9 cellular contexts compared by ENCODE assay signal in genomic region chr1:156095906-156096508, GRCh38. TPM values are rescaled to one million over a fixed set of nuclear protein-coding genes. Genes with fewer than 3 reads are reported as not detected.
DNase-seq lines count a peak whose midpoint lies in the region; ATAC-seq, FAIRE-seq and TF ChIP-seq lines count a peak whose summit lies in the region.
"Had no signal": no experiment of that assay in that cellular context is flagged by ENCODE, and none has a peak within 500 bp of the region (broad histone marks: within the 10 kb centered on the region; RNA-seq: fewer than 3 reads in every experiment).

No MANE protein-coding gene starts in this region.

- FAIRE-seq in H1 (lab: Jason Lieb, UNC): no peak
- FAIRE-seq: endometrium had no signal

- no peak overlapping the region for H2BK20ac ChIP-seq in H1 (ENCODE audit: low read length)

- H2AFZ ChIP-seq in H1 (ENCODE audit: low read length): no peak overlapping the region

- POLR2A ChIA-PET in GM10248 (lab: Yijun Ruan, JAX) (interaction anchor here (0.6 to 13.4 kb wide), 3 partner anchors 10 to 38 kb away, joined by 5 to 266 read pairs (median 7); partner anchors contain the start of gene LMNA), H1 (lab: Charles Lee; ENCODE audit: partially characterized antibody) (interaction anchor here (0.7 to 29.6 kb wide), 10 partner anchors 11 to 187 kb away, joined by 3 to 763 read pairs (median 4); partner anchors contain the start of genes LMNA, MEX3A, PMF1 and SMG5)

- no peak overlapping the region for H2AK5ac ChIP-seq in H1 (ENCODE audit: low read depth, low read length)

- CTCF ChIA-PET in GM10248 (lab: Yijun Ruan, JAX): interaction anchor here (0.8 to 29.1 kb wide), 28 partner anchors 9 to 350 kb away, joined by 3 to 1172 read pairs (median 4); partner anchors contain the start of genes CCT3, LMNA, MEX3A and PMF1
- CTCF ChIA-PET in H1 (lab: Charles Lee; ENCODE audit: partially characterized antibody): interaction anchor here (0.6 to 29.5 kb wide), 37 partner anchors 9 to 290 kb away, joined by 3 to 1994 read pairs (median 4); partner anchors contain the start of genes LMNA, MEX3A, PAQR6 and PMF1

- no peaks in the 10 kb centered on the region for H3K9me3 Mint-ChIP-seq in progenitor cell of endocrine pancreas (ENCODE audit: low read depth)

- no peaks in the 10 kb centered on the region for H3K27me3 ChIP-seq in H1 (replicated peaks in 1 of 4; ENCODE audit: control insufficient read depth in 3 of 4, extremely low read depth in 1 of 4, insufficient read depth in 3 of 4, low read length in 3 of 4)

- no peak overlapping the region for H3K4me3 ChIP-seq in H1 (ENCODE audit: extremely low read depth in 1 of 4, insufficient read depth in 2 of 4, low read depth in 3 of 4, low read length in 4 of 4)

- no peaks in the 10 kb centered on the region for H3K23me2 ChIP-seq in H1 (ENCODE audit: low read depth, low read length)

- peaks cover 11% of the 10 kb centered on the region for H3K4me1 Mint-ChIP-seq in progenitor cell of endocrine pancreas (ENCODE audit: low read depth)

- 0 out of 2 replicates have a peak overlapping the region, but pooled peaks have one; percentile 10 for H2BK15ac ChIP-seq in H1 (ENCODE audit: low read length)

- no peaks in the 10 kb centered on the region for H3K9me3 ChIP-seq in H1 (ENCODE audit: insufficient read depth in 2 of 2, low read depth in 1 of 2, low read length in 1 of 2)

- H3K27ac ChIP-seq in H1 (ENCODE audit: low read depth, low read length): no peak overlapping the region

- H4K5ac ChIP-seq in H1 (ENCODE audit: insufficient read length, low read depth, low read length): no peak overlapping the region

- no peak overlapping the region for H3K4ac ChIP-seq in H1 (replicated peaks; ENCODE audit: insufficient read length, low read depth, low read length)

- H4K8ac ChIP-seq in H1 (ENCODE audit: extremely low read depth, insufficient read depth, low read length): no peak overlapping the region

- H3K14ac ChIP-seq in H1 (ENCODE audit: insufficient read length): no peak overlapping the region

- H2BK120ac ChIP-seq in H1 (replicated peaks; ENCODE audit: low read depth, low read length): no peak overlapping the region

- peaks cover 0 to 10% (median 3%) of the 10 kb centered on the region in 4 experiments; a peak in 3 of 7 replicates for H3K4me1 ChIP-seq in H1 (replicated peaks in 1 of 4; ENCODE audit: control insufficient read depth in 3 of 4, insufficient read depth in 4 of 4, low read length in 3 of 4)

- WGBS in H1 (ENCODE audit: extremely low coverage in 1 of 2, insufficient coverage in 1 of 2, insufficient read length in 1 of 2, insufficient replicate concordance in 2 of 2, low coverage in 1 of 2, low lambda C conversion rate in 2 of 2, missing lambda C conversion rate in 1 of 2), 2 experiments: 92% methylated on average over 3 of the region's 3 CpGs; no CpG with 5 or more reads in 1 of the 2 experiments

- H3K36me3 ChIP-seq in H1 (ENCODE audit: control insufficient read depth in 2 of 4, insufficient read depth in 4 of 4, low read length in 3 of 4): peaks cover 0 to 4% (median under 1%) of the 10 kb centered on the region in 4 experiments; a peak in 2 of 8 replicates

- no peak overlapping the region for H4K91ac ChIP-seq in H1 (replicated peaks; ENCODE audit: insufficient read length, low read length)

- no peak for TF ChIP-seq POLR2A in H1 (IDR thresholded peaks at IDR 0.05; ENCODE audit: control extremely low read depth in 1 of 2, low read depth in 2 of 2, low read length in 2 of 2)

- H3K56ac ChIP-seq in H1 (replicated peaks; ENCODE audit: insufficient read length, low read depth, low read length): no peak overlapping the region

- ATAC-seq in GM21515 (IDR thresholded peaks at IDR 0.05; ENCODE audit: unreplicated experiment) (no peak), HG02759 (IDR thresholded peaks at IDR 0.05; ENCODE audit: unreplicated experiment) (no peak), GM19397 (IDR thresholded peaks at IDR 0.05; ENCODE audit: unreplicated experiment) (no peak), HG02763 (IDR thresholded peaks at IDR 0.05; ENCODE audit: unreplicated experiment) (no peak)

- H3K79me2 ChIP-seq in H1 (ENCODE audit: control insufficient read depth in 1 of 2, insufficient read depth in 2 of 2, low read length in 2 of 2): peaks cover 0 to 5% of the 10 kb centered on the region in 2 experiments; a peak in 1 of 4 replicates

- H3K36me3 Mint-ChIP-seq in progenitor cell of endocrine pancreas (ENCODE audit: insufficient read depth): peaks cover 14% of the 10 kb centered on the region

- no peak overlapping the region for H3K4me3 Mint-ChIP-seq in progenitor cell of endocrine pancreas (ENCODE audit: low read depth)

- H3K27me3 Mint-ChIP-seq in progenitor cell of endocrine pancreas: no peaks in the 10 kb centered on the region

- no peak overlapping the region for H3K23ac ChIP-seq in H1 (ENCODE audit: insufficient read length)

- DNase-seq in GM10248 (ENCODE audit: extremely low spot score) (no peak), NCI-H526 treated with DMSO at 0.1 percent for 48 hours (lab: John Stamatoyannopoulos, UW) (peak; percentile 78), H1 (ENCODE audit: low read depth in 1 of 2, low spot score in 2 of 2) (no peak), progenitor cell of endocrine pancreas (ENCODE audit: low spot score, unreplicated experiment) (no peak)

- no peak overlapping the region for H3K4me2 ChIP-seq in H1 (ENCODE audit: insufficient read depth in 1 of 2, low read depth in 2 of 2, low read length in 2 of 2)

- no peaks in the 10 kb centered on the region for H3K79me1 ChIP-seq in H1 (ENCODE audit: low read depth, low read length)

- peak overlapping the region; percentile 22; the same call in 1 of the 2 replicates for H2BK12ac ChIP-seq in H1 (ENCODE audit: low read depth, low read length)

- peak overlapping the region; percentile 87 for H3K27ac Mint-ChIP-seq in progenitor cell of endocrine pancreas

- TF ChIP-seq CTCF in GM10248 (IDR thresholded peaks at IDR 0.05; ENCODE audit: control extremely low read depth, extremely low read depth, low read depth, missing control alignments) (peak; percentile 3), H1 (IDR thresholded peaks at IDR 0.05; ENCODE audit: control extremely low read depth in 1 of 3, insufficient read depth in 1 of 3, low read depth in 1 of 3, low read length in 3 of 3) (no peak), progenitor cell of endocrine pancreas (IDR thresholded peaks at IDR 0.05; ENCODE audit: unreplicated experiment) (no peak)

- H3K18ac ChIP-seq in H1 (ENCODE audit: extremely low read depth, low read length): no peak overlapping the region

- TF ChIP-seq EP300 in H1 (IDR thresholded peaks at IDR 0.05; ENCODE audit: borderline replicate concordance in 1 of 2, low read depth in 2 of 2, low read length in 2 of 2): no peak

- H4K20me1 ChIP-seq in H1 (replicated peaks in 1 of 2; ENCODE audit: control insufficient read depth in 1 of 2, insufficient read depth in 2 of 2, low read length in 2 of 2): peaks cover 2 to 11% of the 10 kb centered on the region in 2 experiments

- no peak overlapping the region for H2BK5ac ChIP-seq in H1 (ENCODE audit: low read depth, low read length)

- H3K9ac ChIP-seq in H1 (replicated peaks in 1 of 4; ENCODE audit: extremely low read depth in 1 of 4, low read depth in 3 of 4, low read length in 3 of 4): no peak overlapping the region

- TF ChIP-seq RAD21 in H1 (IDR thresholded peaks at IDR 0.05 in 1 of 2, conservative IDR thresholded peaks at IDR 0.05 in 1 of 2; ENCODE audit: low read depth in 2 of 2, low read length in 2 of 2): no peak

RNA-seq across cellular contexts. Expression of gene MEX3A, which starts 13.7 kb away (rescaled TPM):
- total RNA-seq in H1 (2021; fragmentation: NEBNext Ultra II Directional; extraction: Animal tissue kit (Norgen Biotek cat#: 25700)): 52.4 and 54.7 TPM in 2 replicates
- 34.1 and 43.5 TPM in 2 replicates for polyA plus RNA-seq in H1 (2011; rRNA removed)
- 30.7 TPM for polyA plus RNA-seq in H1 (2011; cell fraction: cytosol; rRNA removed)
- polyA plus RNA-seq in H1 (2011; cell fraction: nucleus; rRNA removed): 122 TPM
- polyA plus RNA-seq in H1 (2012, experiment 1 of 2): 42.2 to 51.4 TPM (median 46.7 TPM) in 4 replicates
- 37.7 TPM for polyA plus RNA-seq in H1 (2012, experiment 2 of 2)
- 50.4 TPM for polyA plus RNA-seq in H1 (2013, experiment 1 of 2)
- polyA plus RNA-seq in H1 (2013, experiment 2 of 2): 45.1 TPM
- 43.0 and 47.3 TPM in 2 replicates for polyA minus RNA-seq in H1 (2011; rRNA and poly(A)+ RNA removed)
- 55.2 TPM for polyA minus RNA-seq in H1 (2011; cell fraction: cytosol; rRNA and poly(A)+ RNA removed)
- 107 TPM for polyA minus RNA-seq in H1 (2011; cell fraction: nucleus; rRNA and poly(A)+ RNA removed)
- total RNA-seq in progenitor cell of endocrine pancreas: 112 and 113 TPM in 2 replicates

RNA-seq across cellular contexts. Expression of gene LMNA, which starts 18.5 kb away (rescaled TPM):
- total RNA-seq in H1 (2021; fragmentation: NEBNext Ultra II Directional; extraction: Animal tissue kit (Norgen Biotek cat#: 25700)): 46.8 and 48.0 TPM in 2 replicates
- 25.8 and 38.3 TPM in 2 replicates for polyA plus RNA-seq in H1 (2011; rRNA removed)
- 33.6 TPM for polyA plus RNA-seq in H1 (2011; cell fraction: cytosol; rRNA removed)
- 78.1 TPM for polyA plus RNA-seq in H1 (2011; cell fraction: nucleus; rRNA removed)
- 36.7 to 43.4 TPM (median 39.1 TPM) in 4 replicates for polyA plus RNA-seq in H1 (2012, experiment 1 of 2)
- 56.7 TPM for polyA plus RNA-seq in H1 (2012, experiment 2 of 2)
- 34.7 TPM for polyA plus RNA-seq in H1 (2013, experiment 1 of 2)
- polyA plus RNA-seq in H1 (2013, experiment 2 of 2): 32.6 TPM
- 15.1 and 20.9 TPM in 2 replicates for polyA minus RNA-seq in H1 (2011; rRNA and poly(A)+ RNA removed)
- polyA minus RNA-seq in H1 (2011; cell fraction: cytosol; rRNA and poly(A)+ RNA removed): 33.7 TPM
- 28.1 TPM for polyA minus RNA-seq in H1 (2011; cell fraction: nucleus; rRNA and poly(A)+ RNA removed)
- total RNA-seq in progenitor cell of endocrine pancreas: 83.5 and 92.7 TPM in 2 replicates

RNA-seq across cellular contexts. Expression of gene RAB25, which starts 35.0 kb away (rescaled TPM):
- 34.8 and 38.5 TPM in 2 replicates for total RNA-seq in H1 (2021; fragmentation: NEBNext Ultra II Directional; extraction: Animal tissue kit (Norgen Biotek cat#: 25700))
- polyA plus RNA-seq in H1 (2011; rRNA removed): 98.2 and 117 TPM in 2 replicates
- 110 TPM for polyA plus RNA-seq in H1 (2011; cell fraction: cytosol; rRNA removed)
- 61.3 TPM for polyA plus RNA-seq in H1 (2011; cell fraction: nucleus; rRNA removed)
- 66.9 to 78.3 TPM (median 74.1 TPM) in 4 replicates for polyA plus RNA-seq in H1 (2012, experiment 1 of 2)
- 91.5 TPM for polyA plus RNA-seq in H1 (2012, experiment 2 of 2)
- 48.0 TPM for polyA plus RNA-seq in H1 (2013, experiment 1 of 2)
- 50.7 TPM for polyA plus RNA-seq in H1 (2013, experiment 2 of 2)
- 50.6 and 52.5 TPM in 2 replicates for polyA minus RNA-seq in H1 (2011; rRNA and poly(A)+ RNA removed)
- polyA minus RNA-seq in H1 (2011; cell fraction: cytosol; rRNA and poly(A)+ RNA removed): 24.8 TPM
- 19.2 TPM for polyA minus RNA-seq in H1 (2011; cell fraction: nucleus; rRNA and poly(A)+ RNA removed)
- 93.8 and 99.1 TPM in 2 replicates for total RNA-seq in progenitor cell of endocrine pancreas

RNA-seq across cellular contexts. Expression of gene LAMTOR2, which starts 41.4 kb away (rescaled TPM):
- 50.5 and 54.7 TPM in 2 replicates for total RNA-seq in H1 (2021; fragmentation: NEBNext Ultra II Directional; extraction: Animal tissue kit (Norgen Biotek cat#: 25700))
- 122 and 131 TPM in 2 replicates for polyA plus RNA-seq in H1 (2011; rRNA removed)
- 109 TPM for polyA plus RNA-seq in H1 (2011; cell fraction: cytosol; rRNA removed)
- polyA plus RNA-seq in H1 (2011; cell fraction: nucleus; rRNA removed): 74.9 TPM
- 77.2 to 105 TPM (median 92.7 TPM) in 4 replicates for polyA plus RNA-seq in H1 (2012, experiment 1 of 2)
- polyA plus RNA-seq in H1 (2012, experiment 2 of 2): 70.5 TPM
- 63.5 TPM for polyA plus RNA-seq in H1 (2013, experiment 1 of 2)
- polyA plus RNA-seq in H1 (2013, experiment 2 of 2): 69.2 TPM
- 18.2 and 23.3 TPM in 2 replicates for polyA minus RNA-seq in H1 (2011; rRNA and poly(A)+ RNA removed)
- polyA minus RNA-seq in H1 (2011; cell fraction: cytosol; rRNA and poly(A)+ RNA removed): 14.1 TPM
- polyA minus RNA-seq in H1 (2011; cell fraction: nucleus; rRNA and poly(A)+ RNA removed): 22.4 TPM
- 61.0 and 63.0 TPM in 2 replicates for total RNA-seq in progenitor cell of endocrine pancreas

RNA-seq across cellular contexts. Expression of gene UBQLN4, which starts 42.4 kb away (rescaled TPM):
- 37.7 and 39.8 TPM in 2 replicates for total RNA-seq in H1 (2021; fragmentation: NEBNext Ultra II Directional; extraction: Animal tissue kit (Norgen Biotek cat#: 25700))
- polyA plus RNA-seq in H1 (2011; rRNA removed): 47.8 and 52.0 TPM in 2 replicates
- 40.8 TPM for polyA plus RNA-seq in H1 (2011; cell fraction: cytosol; rRNA removed)
- polyA plus RNA-seq in H1 (2011; cell fraction: nucleus; rRNA removed): 76.1 TPM
- polyA plus RNA-seq in H1 (2012, experiment 1 of 2): 42.4 to 49.0 TPM (median 44.7 TPM) in 4 replicates
- polyA plus RNA-seq in H1 (2012, experiment 2 of 2): 40.6 TPM
- 26.1 TPM for polyA plus RNA-seq in H1 (2013, experiment 1 of 2)
- 26.7 TPM for polyA plus RNA-seq in H1 (2013, experiment 2 of 2)
- polyA minus RNA-seq in H1 (2011; rRNA and poly(A)+ RNA removed): 48.9 and 53.6 TPM in 2 replicates
- 31.0 TPM for polyA minus RNA-seq in H1 (2011; cell fraction: cytosol; rRNA and poly(A)+ RNA removed)
- polyA minus RNA-seq in H1 (2011; cell fraction: nucleus; rRNA and poly(A)+ RNA removed): 29.2 TPM
- 94.2 and 97.8 TPM in 2 replicates for total RNA-seq in progenitor cell of endocrine pancreas
